ENCODE assay signal across 26 cellular contexts in genomic region chr19:40673377-40673776, GRCh38.
"Had no signal": no experiment of that assay in that cellular context is flagged by ENCODE, and none has a peak within 500 bp of the region (broad histone marks: within the 10 kb centered on the region; RNA-seq: fewer than 3 reads in every experiment).

No MANE protein-coding gene starts in this region.

- H3K27ac ChIP-seq: colonic mucosa, gastroesophageal sphincter, hepatocyte, neutrophil, ovary, right lobe of liver, suprapubic skin, tibial artery had no signal

- H3K4me1 ChIP-seq: colonic mucosa, gastroesophageal sphincter, right lobe of liver, suprapubic skin, tibial artery had no signal

- H2AFZ ChIP-seq: hepatocyte had no signal

- H3K4me1 Mint-ChIP-seq: activated T-helper 17 cell treated with anti-CD3 and anti-CD28 coated beads, Interleukin-2, amount 50 U/mL, for 72 hours; nephron progenitor cell; T-helper 17 cell had no signal

- H3K36me3 ChIP-seq: colonic mucosa, ovary had no signal

- H3K4me2 ChIP-seq: hepatocyte had no signal

- H3K27me3 Mint-ChIP-seq: activated CD4-positive, alpha-beta T cell treated with anti-CD3 and anti-CD28 coated beads, Interleukin-2, amount 10 ng/mL, durations not matched to agents 7 days and 5 days; activated CD8-positive, alpha-beta T cell treated with anti-CD3 and anti-CD28 coated beads for 36 hours; activated naive CD8-positive, alpha-beta T cell; activated T-helper 17 cell treated with anti-CD3 and anti-CD28 coated beads, Interleukin-2, amount 50 U/mL, for 72 hours; progenitor cell of endocrine pancreas; T-helper 17 cell had no signal

- DNase-seq: activated CD4-positive, alpha-beta T cell treated with anti-CD3 and anti-CD28 coated beads for 1 hour; activated CD4-positive, alpha-beta T cell treated with anti-CD3 and anti-CD28 coated beads, Interleukin-2, amount 10 ng/mL, durations not matched to agents 7 days and 5 days; activated CD8-positive, alpha-beta T cell treated with anti-CD3 and anti-CD28 coated beads for 36 hours; activated naive CD4-positive, alpha-beta T cell treated with Interleukin-2 at 50 U/mL for 16 hours; activated T-cell treated with anti-CD3 and anti-CD28 coated beads, Interleukin-2, amount 50 U/mL, for 4 hours; anterior cingulate cortex; cerebellar nuclear complex; colonic mucosa; dorsolateral prefrontal cortex; nephron progenitor cell; ovary; right lobe of liver; stimulated activated CD4-positive, alpha-beta T cell treated with anti-CD3 and anti-CD28 coated beads, Interleukin-12 subunit alpha, Interleukin-12 subunit beta, amount 100 ng/mL, for 4 hours; stimulated activated CD4-positive, alpha-beta T cell treated with anti-CD3 and anti-CD28 coated beads, Interleukin-4, amount 100 ng/mL, for 4 hours; stimulated activated CD8-positive, alpha-beta memory T cell treated with anti-CD3 and anti-CD28 coated beads, Interleukin-4, amount 100 ng/mL, for 48 hours; stimulated activated naive CD4-positive, alpha-beta T cell; T-helper 17 cell; T1000; tibial artery had no signal

- H3K4me3 ChIP-seq: colonic mucosa, dorsolateral prefrontal cortex, gastroesophageal sphincter, hepatocyte, ovary, right lobe of liver, suprapubic skin, tibial artery had no signal

- H3K27ac Mint-ChIP-seq: activated CD4-positive, alpha-beta T cell treated with anti-CD3 and anti-CD28 coated beads, Interleukin-2, amount 10 ng/mL, durations not matched to agents 7 days and 5 days; activated CD8-positive, alpha-beta T cell treated with anti-CD3 and anti-CD28 coated beads for 36 hours; activated naive CD8-positive, alpha-beta T cell; activated T-helper 17 cell treated with anti-CD3 and anti-CD28 coated beads, Interleukin-2, amount 50 U/mL, for 72 hours; nephron progenitor cell; progenitor cell of endocrine pancreas; T-helper 17 cell had no signal

- H3K9me3 Mint-ChIP-seq: activated T-helper 17 cell treated with anti-CD3 and anti-CD28 coated beads, Interleukin-2, amount 50 U/mL, for 72 hours had no signal

- H3K4me3 Mint-ChIP-seq: activated CD4-positive, alpha-beta T cell treated with anti-CD3 and anti-CD28 coated beads, Interleukin-2, amount 10 ng/mL, durations not matched to agents 7 days and 5 days; activated CD8-positive, alpha-beta T cell treated with anti-CD3 and anti-CD28 coated beads for 36 hours; activated naive CD8-positive, alpha-beta T cell; activated T-cell treated with anti-CD3 and anti-CD28 coated beads, Interleukin-2, amount 50 U/mL, for 4 hours; activated T-helper 17 cell treated with anti-CD3 and anti-CD28 coated beads, Interleukin-2, amount 50 U/mL, for 72 hours; nephron progenitor cell; T-helper 17 cell had no signal

- H3K9me3 ChIP-seq: colonic mucosa, gastroesophageal sphincter, neutrophil, ovary, right lobe of liver, suprapubic skin, tibial artery had no signal

- H3K27me3 ChIP-seq: colonic mucosa, dorsolateral prefrontal cortex, gastroesophageal sphincter, hepatocyte, neutrophil, ovary, right lobe of liver, suprapubic skin, tibial artery had no signal

- H3K79me2 ChIP-seq: hepatocyte had no signal

- ATAC-seq: activated CD8-positive, alpha-beta T cell treated with anti-CD3 and anti-CD28 coated beads for 36 hours; activated T-cell treated with anti-CD3 and anti-CD28 coated beads, Interleukin-2, amount 50 U/mL, for 4 hours; activated T-helper 17 cell treated with anti-CD3 and anti-CD28 coated beads, Interleukin-2, amount 50 U/mL, for 72 hours; gastroesophageal sphincter; right lobe of liver; T-helper 17 cell had no signal
